8 cellular contexts compared by ENCODE assay signal in genomic region chr1:224106568-224107281, GRCh38. TPM values are rescaled to one million over a fixed set of nuclear protein-coding genes. Genes with fewer than 3 reads are reported as not detected.
DNase-seq lines count a peak whose midpoint lies in the region; ATAC-seq and TF ChIP-seq lines count a peak whose summit lies in the region.

No MANE protein-coding gene starts in this region.

- H3F3A ChIP-seq in GM23338 (replicated peaks; ENCODE audit: low read depth) (no peaks in the 10 kb centered on the region), MM.1S (ENCODE audit: insufficient read depth, low read length) (no peaks in the 10 kb centered on the region), SU-DHL-6 (ENCODE audit: insufficient read depth) (no peaks in the 10 kb centered on the region), smooth muscle cell (ENCODE audit: low read depth) (no peaks in the 10 kb centered on the region)

- H3K9me2 ChIP-seq in GM23338 (ENCODE audit: insufficient read depth) (no peaks in the 10 kb centered on the region), MM.1S (replicated peaks; ENCODE audit: insufficient read depth, low read length) (no peaks in the 10 kb centered on the region), SU-DHL-6 (replicated peaks; ENCODE audit: insufficient read depth, low read length) (no peaks in the 10 kb centered on the region)

- H3K79me2 ChIP-seq in GM23338 (replicated peaks; ENCODE audit: insufficient read depth), result no peaks in the 10 kb centered on the region
- H3K79me2 ChIP-seq in MM.1S (ENCODE audit: low read length), result no peaks in the 10 kb centered on the region
- no peaks in the 10 kb centered on the region for H3K79me2 ChIP-seq in SU-DHL-6 (ENCODE audit: insufficient read depth, low read length)
- no peaks in the 10 kb centered on the region for H3K79me2 ChIP-seq in smooth muscle cell (ENCODE audit: low read depth)

- no peak overlapping the region for H3K4me3 ChIP-seq in GM23338
- H3K4me3 ChIP-seq in MM.1S (ENCODE audit: low read length), result no peak overlapping the region
- no peak overlapping the region for H3K4me3 ChIP-seq in SU-DHL-6 (ENCODE audit: insufficient read depth, low read length, poor library complexity, severe bottlenecking)
- H3K4me3 ChIP-seq in fibroblast of villous mesenchyme (ENCODE audit: low read depth, low read length), result no peak overlapping the region
- H3K4me3 ChIP-seq in smooth muscle cell, result no peak overlapping the region

- no peaks in the 10 kb centered on the region for H3K36me3 Mint-ChIP-seq in activated naive CD8-positive, alpha-beta T cell treated with anti-CD3 and anti-CD28 coated beads, Interleukin-2, amount 10 ng/mL, durations not matched to agents 7 days and 5 days
- H3K36me3 Mint-ChIP-seq in activated naive CD8-positive, alpha-beta T cell treated with anti-CD3 and anti-CD28 coated beads for 36 hours, result no peaks in the 10 kb centered on the region
- no peaks in the 10 kb centered on the region for H3K36me3 Mint-ChIP-seq in GM23338 (ENCODE audit: low read depth)

- H3K27me3 ChIP-seq in GM23338 (ENCODE audit: insufficient read depth) (no peaks in the 10 kb centered on the region), MM.1S (replicated peaks; ENCODE audit: insufficient read depth, low read length) (no peaks in the 10 kb centered on the region), SU-DHL-6 (ENCODE audit: low read length) (no peaks in the 10 kb centered on the region), smooth muscle cell (ENCODE audit: low read depth) (peaks cover 20% of the 10 kb centered on the region)

- no peaks in the 10 kb centered on the region for H3K9me3 Mint-ChIP-seq in activated naive CD8-positive, alpha-beta T cell treated with anti-CD3 and anti-CD28 coated beads, Interleukin-2, amount 10 ng/mL, durations not matched to agents 7 days and 5 days
- H3K9me3 Mint-ChIP-seq in activated naive CD8-positive, alpha-beta T cell treated with anti-CD3 and anti-CD28 coated beads for 36 hours, result no peaks in the 10 kb centered on the region
- no peaks in the 10 kb centered on the region for H3K9me3 Mint-ChIP-seq in GM23338

- peak; percentile 56 to 71 for TF ChIP-seq CTCF in GM23338 (conservative IDR thresholded peaks at IDR 0.05; ENCODE audit: low read depth in 2 of 2)
- peak; percentile 71 for TF ChIP-seq CTCF in MM.1S (IDR thresholded peaks at IDR 0.05; ENCODE audit: low read length)
- TF ChIP-seq CTCF in SU-DHL-6 (IDR thresholded peaks at IDR 0.05; ENCODE audit: insufficient read depth, low read length, poor library complexity, severe bottlenecking), result peak; percentile 50
- peak; percentile 43 for TF ChIP-seq CTCF in fibroblast of villous mesenchyme (IDR thresholded peaks at IDR 0.05; ENCODE audit: insufficient read depth, low read depth, low read length)
- no peak for TF ChIP-seq CTCF in smooth muscle cell (IDR thresholded peaks at IDR 0.05; ENCODE audit: borderline replicate concordance, insufficient read depth, poor library complexity, severe bottlenecking)

- no peaks in the 10 kb centered on the region for H4K20me1 ChIP-seq in GM23338 (replicated peaks; ENCODE audit: insufficient read depth)
- H4K20me1 ChIP-seq in MM.1S (ENCODE audit: insufficient read depth, low read length), result no peaks in the 10 kb centered on the region
- no peaks in the 10 kb centered on the region for H4K20me1 ChIP-seq in SU-DHL-6 (ENCODE audit: low read depth, low read length)
- H4K20me1 ChIP-seq in smooth muscle cell (ENCODE audit: low read depth), result no peaks in the 10 kb centered on the region

- DNase-seq in activated naive CD8-positive, alpha-beta T cell treated with anti-CD3 and anti-CD28 coated beads, Interleukin-2, amount 10 ng/mL, durations not matched to agents 7 days and 5 days, result peak; percentile 34
- no peak for DNase-seq in activated naive CD8-positive, alpha-beta T cell treated with anti-CD3 and anti-CD28 coated beads for 36 hours
- DNase-seq in GM23338 (ENCODE audit: low spot score) (peak; percentile 73), MM.1S (peak; percentile 77), fibroblast of villous mesenchyme (ENCODE audit: low read depth) (peak; percentile 19), smooth muscle cell (lab: John Stamatoyannopoulos, UW; ENCODE audit: unreplicated experiment) (no peak)

- H3K27ac Mint-ChIP-seq in activated naive CD8-positive, alpha-beta T cell treated with anti-CD3 and anti-CD28 coated beads, Interleukin-2, amount 10 ng/mL, durations not matched to agents 7 days and 5 days, result peak overlapping the region; percentile 59
- H3K27ac Mint-ChIP-seq in activated naive CD8-positive, alpha-beta T cell treated with anti-CD3 and anti-CD28 coated beads for 36 hours, result no peak overlapping the region
- no peak overlapping the region for H3K27ac Mint-ChIP-seq in GM23338

- peak; percentile 97 for ATAC-seq in activated naive CD8-positive, alpha-beta T cell treated with anti-CD3 and anti-CD28 coated beads, Interleukin-2, amount 10 ng/mL, durations not matched to agents 7 days and 5 days (ENCODE audit: low read depth)
- ATAC-seq in GM23338 (peak; percentile 100), HG03039 (IDR thresholded peaks at IDR 0.05; ENCODE audit: unreplicated experiment) (no peak)

- H3K27me3 Mint-ChIP-seq in activated naive CD8-positive, alpha-beta T cell treated with anti-CD3 and anti-CD28 coated beads, Interleukin-2, amount 10 ng/mL, durations not matched to agents 7 days and 5 days, result peaks cover 55% of the 10 kb centered on the region
- H3K27me3 Mint-ChIP-seq in activated naive CD8-positive, alpha-beta T cell treated with anti-CD3 and anti-CD28 coated beads for 36 hours, result peaks cover 21% of the 10 kb centered on the region
- peaks cover 4% of the 10 kb centered on the region for H3K27me3 Mint-ChIP-seq in GM23338 (ENCODE audit: insufficient read depth, low read depth, poor library complexity)

- H3K36me3 ChIP-seq in GM23338 (ENCODE audit: insufficient read depth) (no peaks in the 10 kb centered on the region), MM.1S (replicated peaks; ENCODE audit: insufficient read depth, low read length) (no peaks in the 10 kb centered on the region), SU-DHL-6 (ENCODE audit: low read length) (no peaks in the 10 kb centered on the region), smooth muscle cell (ENCODE audit: low read depth) (no peaks in the 10 kb centered on the region)

- H2AFZ ChIP-seq in GM23338 (peak overlapping the region; percentile 38), MM.1S (ENCODE audit: low read length) (peak overlapping the region; percentile 46), SU-DHL-6 (ENCODE audit: low read depth, low read length, severe bottlenecking) (peak overlapping the region; percentile 96), smooth muscle cell (ENCODE audit: low read depth) (peak overlapping the region; percentile 83)

- H3K9me3 ChIP-seq in MM.1S (replicated peaks; ENCODE audit: insufficient read depth, low read length) (no peaks in the 10 kb centered on the region), SU-DHL-6 (ENCODE audit: insufficient read depth, low read length) (no peaks in the 10 kb centered on the region), smooth muscle cell (replicated peaks; ENCODE audit: low read depth) (no peaks in the 10 kb centered on the region)

- no peaks in the 10 kb centered on the region for H3K4me1 ChIP-seq in GM23338 (ENCODE audit: insufficient read depth)
- 0 out of 2 replicates have a peak, but pooled peaks cover 4% of the 10 kb centered on the region for H3K4me1 ChIP-seq in MM.1S (ENCODE audit: low read length)
- peaks cover 3% of the 10 kb centered on the region for H3K4me1 ChIP-seq in smooth muscle cell (ENCODE audit: low read depth)

- 43% methylated on average over 5 of the region's 5 CpGs for WGBS in smooth muscle cell (ENCODE audit: low lambda C conversion rate)

- H3K4me2 ChIP-seq in GM23338 (no peak overlapping the region), MM.1S (ENCODE audit: low read depth, low read length) (peak overlapping the region; percentile 31; the same call in 1 of the 2 replicates), SU-DHL-6 (ENCODE audit: low read depth, low read length, poor library complexity, severe bottlenecking) (peak overlapping the region; percentile 31), smooth muscle cell (peak overlapping the region; percentile 12)

- POLR2A ChIA-PET in activated naive CD8-positive, alpha-beta T cell treated with anti-CD3 and anti-CD28 coated beads, Interleukin-2, amount 10 ng/mL, durations not matched to agents 7 days and 5 days (lab: Charles Lee), result interaction anchor here (0.6 kb wide), 1 partner anchor 245 kb away, joined by 5 read pairs; no protein-coding TSS in a partner anchor

- H3K9ac ChIP-seq in MM.1S (ENCODE audit: low read length) (no peak overlapping the region), SU-DHL-6 (ENCODE audit: low read length) (peak overlapping the region; percentile 6; the same call in 1 of the 2 replicates), smooth muscle cell (ENCODE audit: low read depth) (no peak overlapping the region)

- peak overlapping the region; percentile 41 for H3K4me3 Mint-ChIP-seq in activated naive CD8-positive, alpha-beta T cell treated with anti-CD3 and anti-CD28 coated beads, Interleukin-2, amount 10 ng/mL, durations not matched to agents 7 days and 5 days
- no peak overlapping the region for H3K4me3 Mint-ChIP-seq in activated naive CD8-positive, alpha-beta T cell treated with anti-CD3 and anti-CD28 coated beads for 36 hours
- H3K4me3 Mint-ChIP-seq in GM23338, result no peak overlapping the region; the same call in 2 of the 3 replicates

- H3K27ac ChIP-seq in GM23338 (ENCODE audit: low read depth), result no peak overlapping the region
- no peak overlapping the region for H3K27ac ChIP-seq in MM.1S (ENCODE audit: low read length)
- no peak overlapping the region for H3K27ac ChIP-seq in SU-DHL-6 (ENCODE audit: low read depth, low read length)
- no peak overlapping the region for H3K27ac ChIP-seq in smooth muscle cell (ENCODE audit: low read depth)

- H3K4me1 Mint-ChIP-seq in activated naive CD8-positive, alpha-beta T cell treated with anti-CD3 and anti-CD28 coated beads, Interleukin-2, amount 10 ng/mL, durations not matched to agents 7 days and 5 days, result peaks cover 4% of the 10 kb centered on the region
- no peaks in the 10 kb centered on the region for H3K4me1 Mint-ChIP-seq in activated naive CD8-positive, alpha-beta T cell treated with anti-CD3 and anti-CD28 coated beads for 36 hours
- peaks cover 2% of the 10 kb centered on the region; the same call in 1 of the 3 replicates for H3K4me1 Mint-ChIP-seq in GM23338

TF ChIP-seq in GM23338, 12 proteins besides CTCF, POLR2A, EP300 and RAD21 (continues in another document):
- no peak for TF ChIP-seq POLR2AphosphoS5 (IDR thresholded peaks at IDR 0.05; ENCODE audit: low read depth)

RNA-seq across cellular contexts. Expression of gene FBXO28, which starts 7.2 kb away (rescaled TPM):
- total RNA-seq in activated naive CD8-positive, alpha-beta T cell treated with anti-CD3 and anti-CD28 coated beads, Interleukin-2, amount 10 ng/mL, durations not matched to agents 7 days and 5 days, result 10 to 100 TPM; 31.0 to 32.3 TPM
- 10 to 100 TPM; 28.6 to 29.7 TPM for total RNA-seq in activated naive CD8-positive, alpha-beta T cell treated with anti-CD3 and anti-CD28 coated beads for 36 hours
- total RNA-seq in GM23338 (2014; rRNA removed; shearing (Covaris generic)), result 38.8 and 45.2 TPM in 2 replicates
- polyA plus RNA-seq in GM23338 (2016; fragmentation: Nextera tagmentation; extraction: Ambion mirVana), result 16.9 and 18.1 TPM in 2 replicates
- total RNA-seq in fibroblast of villous mesenchyme, result 27.4 and 41.5 TPM in 2 replicates
- total RNA-seq in smooth muscle cell, result 37.0 and 38.5 TPM in 2 replicates
- polyA plus RNA-seq in smooth muscle cell, result 9.1 and 9.6 TPM in 2 replicates

Comparison
In these comparisons a context has a peak if more than half of its experiments do, and no peak if none do; other contexts are left out.
1. DNase-seq: peak in activated naive CD8-positive, alpha-beta T cell treated with anti-CD3 and anti-CD28 coated beads, Interleukin-2, amount 10 ng/mL, durations not matched to agents 7 days and 5 days (single experiment), GM23338 (single experiment), MM.1S (single experiment) and fibroblast of villous mesenchyme (single experiment); none in activated naive CD8-positive, alpha-beta T cell treated with anti-CD3 and anti-CD28 coated beads for 36 hours (single experiment) and smooth muscle cell (single experiment).
2. H2AFZ ChIP-seq: peak in every context shown above with its lines; median percentile 96 in SU-DHL-6; 83 in smooth muscle cell; 46 in MM.1S; 38 in GM23338.